10 cellular contexts compared by ENCODE assay signal in the genomic region with DNA sequence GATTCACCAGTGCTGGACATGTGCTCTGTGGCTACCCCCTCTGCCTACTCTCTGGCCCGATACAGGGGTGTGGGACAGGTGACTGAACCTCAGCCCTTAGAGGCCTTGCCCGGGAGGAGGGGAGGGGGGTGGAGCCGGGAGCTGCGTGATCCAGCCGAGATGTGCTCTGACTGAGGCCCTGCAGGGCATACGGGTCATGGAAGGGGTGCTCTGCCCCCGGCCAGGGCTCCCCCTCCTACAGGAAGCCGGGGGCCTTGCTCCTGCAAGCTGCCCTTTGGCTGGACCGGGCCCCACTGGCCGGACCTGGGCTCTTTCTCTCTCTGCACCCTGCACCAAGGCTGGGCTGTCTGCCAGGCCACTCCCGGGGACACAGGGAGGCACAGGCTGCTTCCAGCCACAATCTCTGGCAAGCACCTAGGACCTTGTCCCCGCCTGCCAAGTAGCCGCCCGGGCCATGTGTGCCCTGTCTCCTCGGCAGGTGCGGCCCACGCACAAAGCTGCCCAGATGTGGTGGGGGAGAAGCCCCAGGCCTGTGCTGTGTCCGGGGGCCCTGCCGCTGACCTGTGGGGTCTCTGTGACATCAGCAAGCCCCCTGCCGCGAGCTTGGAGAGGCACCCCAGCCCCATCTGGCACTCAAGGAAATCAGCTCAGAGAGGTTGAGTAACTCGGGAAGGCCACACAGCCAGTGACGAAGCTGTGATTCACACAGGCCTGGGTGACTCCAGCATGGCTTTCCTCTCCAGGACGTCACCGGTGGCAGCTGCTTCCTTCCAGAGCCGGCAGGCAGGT. TPM values are rescaled to one million over a fixed set of nuclear protein-coding genes. Genes with fewer than 3 reads are reported as not detected.
DNase-seq lines count a peak whose midpoint lies in the region; ATAC-seq and TF ChIP-seq lines count a peak whose summit lies in the region.
"Had no signal": no experiment of that assay in that cellular context is flagged by ENCODE, and none has a peak within 500 bp of the region (broad histone marks: within the 10 kb centered on the region; RNA-seq: fewer than 3 reads in every experiment).

No MANE protein-coding gene starts in this region.

- no peaks in the 10 kb centered on the region for H3K36me3 ChIP-seq in lung (ENCODE audit: control insufficient read depth in 2 of 2, insufficient read depth in 2 of 2, low read length in 2 of 2)
- H3K36me3 ChIP-seq: ovary had no signal

- H3K4me1 ChIP-seq in lung (ENCODE audit: control insufficient read depth in 2 of 2, insufficient read depth in 2 of 2, low read length in 2 of 2) = peaks cover 0 to 2% of the 10 kb centered on the region in 2 donors

- WGBS in lung, 2 donors = 51 to 65% methylated on average over 24 to 26 of the region's 26 CpGs

- no peak for TF ChIP-seq CTCF in lung (IDR thresholded peaks at IDR 0.05; ENCODE audit: control extremely low read depth, extremely low read depth)

- ATAC-seq in lung (ENCODE audit: insufficient read depth, low FRiP score) = peak; percentile 30
- ATAC-seq in GM19328 (IDR thresholded peaks at IDR 0.05; ENCODE audit: unreplicated experiment) = no peak
- ATAC-seq: stimulated activated naive B cell treated with anti-CD40 and anti-IgM and Interleukin-4, amounts not matched to agents 10 μg/mL and 1 μg/mL and 100 μg/mL, for 72 hours had no signal

- no peaks in the 10 kb centered on the region for H3K27me3 ChIP-seq in lung (ENCODE audit: control insufficient read depth, insufficient read depth)
- H3K27me3 ChIP-seq: ovary had no signal

- H3K27ac ChIP-seq in lung (ENCODE audit: low read depth in 1 of 2, low read length in 1 of 2) = no peak overlapping the region
- H3K27ac ChIP-seq: ovary had no signal

- H3K4me3 ChIP-seq in lung = no peak overlapping the region
- H3K4me3 ChIP-seq: ovary had no signal

- DNase-seq in COLO668 (lab: John Stamatoyannopoulos, UW; ENCODE audit: unreplicated experiment) (peak; percentile 91), HT1080 (ENCODE audit: low read depth) (peak; percentile 76), cerebellar cortex (ENCODE audit: low spot score) (peak; percentile 44), lung (ENCODE audit: low spot score) (peak; percentile 62), epidermal melanocyte (ENCODE audit: insufficient read length, low spot score) (no peak), NOMO-1 treated with dmso at 0.1 percent for 144 hours (lab: John Stamatoyannopoulos, UW; ENCODE audit: unreplicated experiment) (no peak), NCI-H146 (lab: John Stamatoyannopoulos, UW) (no peak)
- DNase-seq: stimulated activated naive B cell treated with anti-CD40 and anti-IgM and Interleukin-4, amounts not matched to agents 10 μg/mL and 1 μg/mL and 100 μg/mL, for 72 hours had no signal

- H3K9me3 ChIP-seq in lung (ENCODE audit: control insufficient read depth in 2 of 2, insufficient read depth in 1 of 2, low read length in 1 of 2) = peaks cover 0 to 2% of the 10 kb centered on the region in 2 donors
- H3K9me3 ChIP-seq: ovary had no signal

RNA-seq across cellular contexts. Expression of a gene that starts 1.5 kb away (rescaled TPM):
- 0.20 and 0.59 TPM in 2 replicates for total RNA-seq in HT1080 (2014; rRNA removed; shearing (Covaris generic))
- 0.17 and 0.68 TPM in 2 replicates for polyA plus RNA-seq in HT1080 (2015; cell fraction: cytosol; rRNA removed)
- polyA plus RNA-seq in HT1080 (2015; cell fraction: nucleus; rRNA removed) = 9.7 and 10.0 TPM in 2 replicates
- total RNA-seq in lung = 1 to 10 TPM; 2.3 to 2.4 TPM
- polyA plus RNA-seq in lung = 1 to 10 TPM in 1 of 2 donors, under 1 TPM in 1; 0.94 to 3.5 TPM

RNA-seq across cellular contexts. Expression of a gene that starts 8.1 kb away (rescaled TPM):
- 125 and 139 TPM in 2 replicates for total RNA-seq in HT1080 (2014; rRNA removed; shearing (Covaris generic))
- 74.7 and 83.5 TPM in 2 replicates for polyA plus RNA-seq in HT1080 (2015; cell fraction: cytosol; rRNA removed)
- 73.5 and 74.9 TPM in 2 replicates for polyA plus RNA-seq in HT1080 (2015; cell fraction: nucleus; rRNA removed)
- 10 to 100 TPM; 36.0 to 57.4 TPM for total RNA-seq in lung
- polyA plus RNA-seq in lung = 10 to 100 TPM; 45.9 to 48.2 TPM

RNA-seq across cellular contexts. Expression of a gene that starts 26.0 kb away (rescaled TPM):
- 28.9 and 34.9 TPM in 2 replicates for total RNA-seq in HT1080 (2014; rRNA removed; shearing (Covaris generic))
- polyA plus RNA-seq in HT1080 (2015; cell fraction: cytosol; rRNA removed) = 10.2 and 12.4 TPM in 2 replicates
- 98.8 and 112 TPM in 2 replicates for polyA plus RNA-seq in HT1080 (2015; cell fraction: nucleus; rRNA removed)
- total RNA-seq in lung = 10 to 100 TPM; 33.6 to 62.8 TPM
- 10 to 100 TPM; 18.7 to 42.0 TPM for polyA plus RNA-seq in lung

RNA-seq across cellular contexts. Expression of a gene that starts 26.7 kb away (rescaled TPM):
- 42.0 and 43.9 TPM in 2 replicates for total RNA-seq in HT1080 (2014; rRNA removed; shearing (Covaris generic))
- polyA plus RNA-seq in HT1080 (2015; cell fraction: cytosol; rRNA removed) = 33.3 and 40.5 TPM in 2 replicates
- polyA plus RNA-seq in HT1080 (2015; cell fraction: nucleus; rRNA removed) = 30.0 and 40.0 TPM in 2 replicates
- total RNA-seq in lung = 10 to 100 TPM; 11.3 to 21.1 TPM
- polyA plus RNA-seq in lung = 10 to 100 TPM; 16.1 to 23.7 TPM

RNA-seq across cellular contexts. Expression of a gene that starts 35.2 kb away (rescaled TPM):
- total RNA-seq in HT1080 (2014; rRNA removed; shearing (Covaris generic)) = 0.40 and 1.5 TPM in 2 replicates
- 0.45 and 0.70 TPM in 2 replicates for polyA plus RNA-seq in HT1080 (2015; cell fraction: cytosol; rRNA removed)
- polyA plus RNA-seq in HT1080 (2015; cell fraction: nucleus; rRNA removed) = 5.1 and 9.5 TPM in 2 replicates
- total RNA-seq in lung = 1 to 10 TPM; 1.5 to 2.5 TPM
- 1 to 10 TPM; 1.2 to 3.0 TPM for polyA plus RNA-seq in lung

Comparison
In these comparisons a context has a peak if more than half of its experiments do, and no peak if none do; other contexts are left out.
1. DNase-seq: peak in COLO668 (single experiment), HT1080 (single experiment), cerebellar cortex (single experiment) and lung (single experiment); none in epidermal melanocyte (single experiment), NOMO-1 treated with dmso at 0.1 percent for 144 hours (single experiment) and NCI-H146 (single experiment).